8 cellular contexts compared by ENCODE assay signal in the genomic region with DNA sequence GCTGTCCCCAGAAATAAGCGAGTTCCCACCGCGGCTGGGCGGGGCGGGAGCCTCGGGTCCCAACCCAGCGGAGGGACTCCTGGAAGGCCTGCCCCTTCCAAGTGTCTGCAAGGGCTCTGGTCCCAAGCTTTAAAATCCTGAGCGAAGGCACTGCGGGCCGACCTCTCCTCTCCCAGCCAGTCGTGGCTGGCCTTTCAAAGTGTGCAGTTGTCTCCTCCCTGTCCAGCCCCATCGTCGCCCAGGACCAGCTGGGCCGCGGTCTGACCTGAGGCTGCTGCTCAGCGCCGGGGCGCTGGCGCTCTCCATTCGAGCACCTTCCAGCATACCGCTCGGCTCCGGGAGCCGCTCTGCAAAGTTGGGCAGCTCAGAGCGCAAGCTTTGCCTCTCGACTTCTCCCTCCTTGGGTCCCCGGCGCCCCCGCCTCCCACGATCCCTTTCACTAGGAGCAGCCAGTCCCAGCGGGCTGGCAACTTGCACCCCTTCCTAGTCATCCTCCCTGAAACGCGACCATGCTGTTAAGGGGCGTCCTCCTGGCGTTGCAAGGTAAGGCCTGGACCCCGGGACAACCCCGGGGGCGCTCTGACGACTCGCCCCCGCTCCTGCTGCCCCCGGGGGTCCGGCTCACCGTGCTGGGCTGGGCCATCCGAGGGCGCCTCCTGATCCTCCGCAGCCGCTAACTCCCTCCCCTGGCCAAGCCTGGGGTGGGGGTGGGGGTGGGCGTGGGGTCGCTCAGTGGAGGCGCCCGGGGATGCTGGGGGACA. TPM values are rescaled to one million over a fixed set of nuclear protein-coding genes. Genes with fewer than 3 reads are reported as not detected.
DNase-seq lines count a peak whose midpoint lies in the region; ATAC-seq and TF ChIP-seq lines count a peak whose summit lies in the region.

MAMDC2 (plus strand) TSS at position 160 of the 761 bp plus-strand sequence; CDS start at position 510, 350 bp downstream.

- no peak for TF ChIP-seq CTCF in OCI-LY7 (conservative IDR thresholded peaks at IDR 0.05; ENCODE audit: low read length)

- H3K27me3 Mint-ChIP-seq in activated naive CD8-positive, alpha-beta T cell treated with anti-CD3 and anti-CD28 coated beads for 36 hours: peaks cover 64% of the 10 kb centered on the region

- peak; percentile 85 for ATAC-seq in left ventricle myocardium superior
- no peak for ATAC-seq in HG03280 (IDR thresholded peaks at IDR 0.05; ENCODE audit: unreplicated experiment)

- H3K4me3 Mint-ChIP-seq in activated naive CD8-positive, alpha-beta T cell treated with anti-CD3 and anti-CD28 coated beads for 36 hours: peak within 1 kb of the TSS; percentile 42

- no peaks in the 10 kb centered on the region for H3K9me2 ChIP-seq in OCI-LY7 (ENCODE audit: insufficient read depth, low read length)

- peak; percentile 67 for DNase-seq in GM03348 (ENCODE audit: low spot score)
- DNase-seq in activated naive CD8-positive, alpha-beta T cell treated with anti-CD3 and anti-CD28 coated beads for 36 hours: no peak
- peak; percentile 82 for DNase-seq in left ventricle myocardium superior
- peak; percentile 86 for DNase-seq in posterior vena cava (ENCODE audit: low spot score)
- DNase-seq in DMS 273 (lab: John Stamatoyannopoulos, UW; ENCODE audit: unreplicated experiment): no peak
- no peak for DNase-seq in OCI-LY7 (ENCODE audit: low spot score)
- DNase-seq in amniotic stem cell (lab: John Stamatoyannopoulos, UW): no peak

- H3K36me3 ChIP-seq in OCI-LY7 (ENCODE audit: insufficient read depth, low read length): no peaks in the 10 kb centered on the region

- no peaks in the 10 kb centered on the region for H3K9me3 Mint-ChIP-seq in activated naive CD8-positive, alpha-beta T cell treated with anti-CD3 and anti-CD28 coated beads for 36 hours

- H3K4me2 ChIP-seq in OCI-LY7 (ENCODE audit: low read length): no peak within 1 kb of the TSS

- intact Hi-C loops in left ventricle myocardium superior (cut with micrococcal nuclease) (no loop called here), posterior vena cava (cut with DNase I) (loop anchor here in 1 of 2 donors (10.0 kb wide), 1 partner anchor 61 kb away; no protein-coding TSS in a partner anchor), OCI-LY7 (cut with micrococcal nuclease; ENCODE audit: unreplicated experiment) (no loop called here)

- no peak within 1 kb of the TSS for H3K4me3 ChIP-seq in OCI-LY7 (ENCODE audit: low read depth, low read length, poor library complexity, severe bottlenecking)

- H3K4me1 Mint-ChIP-seq in activated naive CD8-positive, alpha-beta T cell treated with anti-CD3 and anti-CD28 coated beads for 36 hours: no peaks in the 10 kb centered on the region

- CTCF ChIA-PET in OCI-LY7 (lab: Charles Lee; ENCODE audit: unreplicated experiment): no interaction called here

- no peak within 1 kb of the TSS for H2AFZ ChIP-seq in OCI-LY7 (ENCODE audit: low read length)

- H3K27ac ChIP-seq in OCI-LY7 (ENCODE audit: low read depth, low read length, poor library complexity, severe bottlenecking): no peak within 1 kb of the TSS

- H4K20me1 ChIP-seq in OCI-LY7 (ENCODE audit: insufficient read depth, low read length): no peaks in the 10 kb centered on the region

- no peaks in the 10 kb centered on the region for H3K36me3 Mint-ChIP-seq in activated naive CD8-positive, alpha-beta T cell treated with anti-CD3 and anti-CD28 coated beads for 36 hours

- POLR2A ChIA-PET in OCI-LY7 (lab: Charles Lee): no interaction called here

- H3K27ac Mint-ChIP-seq in activated naive CD8-positive, alpha-beta T cell treated with anti-CD3 and anti-CD28 coated beads for 36 hours: no peak within 1 kb of the TSS

- no peaks in the 10 kb centered on the region for H3K9me3 ChIP-seq in OCI-LY7 (ENCODE audit: low read length)

- H3K4me1 ChIP-seq in OCI-LY7 (ENCODE audit: insufficient read depth, low read length, poor library complexity, severe bottlenecking): no peaks in the 10 kb centered on the region

- no TSS peak for BruUV-seq in OCI-LY7 (replicated peaks; lab: Mats Ljungman, UMichigan)

- no peaks in the 10 kb centered on the region for H3K79me2 ChIP-seq in OCI-LY7 (ENCODE audit: insufficient read depth, low read depth, low read length)

RNA-seq across cellular contexts. Expression of gene MAMDC2, which starts in this region (rescaled TPM):
- total RNA-seq in activated naive CD8-positive, alpha-beta T cell treated with anti-CD3 and anti-CD28 coated beads for 36 hours: not detected
- 8.9 TPM for total RNA-seq in left ventricle myocardium superior
- total RNA-seq in posterior vena cava: 10 to 100 TPM; 13.4 to 48.1 TPM
- not detected in 2 replicates for total RNA-seq in OCI-LY7 (2014; rRNA removed; shearing (Covaris generic))
- not detected in 2 replicates for total RNA-seq in OCI-LY7 (2022)

Comparison
In these comparisons a context has a peak if more than half of its experiments do, and no peak if none do; other contexts are left out.
1. DNase-seq: peak in GM03348 (single experiment), left ventricle myocardium superior (single experiment) and posterior vena cava (single experiment); none in activated naive CD8-positive, alpha-beta T cell treated with anti-CD3 and anti-CD28 coated beads for 36 hours (single experiment), DMS 273 (single experiment), OCI-LY7 (single experiment) and amniotic stem cell (single experiment).